In the genomic region with DNA sequence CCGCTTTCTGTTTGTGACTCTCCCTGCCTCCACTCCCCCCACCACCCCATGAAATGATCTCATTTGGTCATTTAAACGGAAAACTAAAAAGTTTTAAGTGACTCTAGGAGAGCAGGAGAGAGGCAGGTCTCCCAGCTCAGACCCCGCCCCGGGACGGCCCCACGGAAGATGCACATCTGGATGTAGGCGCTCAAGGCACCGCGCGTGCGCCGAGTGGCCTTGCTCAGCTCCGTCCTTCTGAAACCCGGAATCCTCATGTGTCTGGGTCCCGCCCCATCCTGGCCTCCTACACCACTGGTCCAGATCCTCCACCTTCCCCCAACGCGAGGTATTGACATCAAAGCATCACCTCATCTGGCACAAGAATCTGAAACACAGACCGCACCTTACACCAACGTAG, we compare ENCODE assay signal across 1 cellular context.
TF ChIP-seq lines count a peak whose summit lies in the region.

No MANE protein-coding gene starts in this region.

TF ChIP-seq in K562, 482 proteins besides CTCF, POLR2A, EP300 and RAD21:
- no peak for TF ChIP-seq USF1 (CRISPR knock-in tag; IDR thresholded peaks at IDR 0.05)
- TF ChIP-seq, protein P1, sequence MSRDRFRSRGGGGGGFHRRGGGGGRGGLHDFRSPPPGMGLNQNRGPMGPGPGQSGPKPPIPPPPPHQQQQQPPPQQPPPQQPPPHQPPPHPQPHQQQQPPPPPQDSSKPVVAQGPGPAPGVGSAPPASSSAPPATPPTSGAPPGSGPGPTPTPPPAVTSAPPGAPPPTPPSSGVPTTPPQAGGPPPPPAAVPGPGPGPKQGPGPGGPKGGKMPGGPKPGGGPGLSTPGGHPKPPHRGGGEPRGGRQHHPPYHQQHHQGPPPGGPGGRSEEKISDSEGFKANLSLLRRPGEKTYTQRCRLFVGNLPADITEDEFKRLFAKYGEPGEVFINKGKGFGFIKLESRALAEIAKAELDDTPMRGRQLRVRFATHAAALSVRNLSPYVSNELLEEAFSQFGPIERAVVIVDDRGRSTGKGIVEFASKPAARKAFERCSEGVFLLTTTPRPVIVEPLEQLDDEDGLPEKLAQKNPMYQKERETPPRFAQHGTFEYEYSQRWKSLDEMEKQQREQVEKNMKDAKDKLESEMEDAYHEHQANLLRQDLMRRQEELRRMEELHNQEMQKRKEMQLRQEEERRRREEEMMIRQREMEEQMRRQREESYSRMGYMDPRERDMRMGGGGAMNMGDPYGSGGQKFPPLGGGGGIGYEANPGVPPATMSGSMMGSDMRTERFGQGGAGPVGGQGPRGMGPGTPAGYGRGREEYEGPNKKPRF (IDR thresholded peaks at IDR 0.05; ENCODE audit: low read depth, low read length), result no peak
- TF ChIP-seq NEUROD1 (IDR thresholded peaks at IDR 0.05; ENCODE audit: borderline replicate concordance, low read depth, low read length, partially characterized antibody), result no peak
- TF ChIP-seq IFI16 (CRISPR knock-in tag; IDR thresholded peaks at IDR 0.05), result no peak
- TF ChIP-seq ZNF57 (CRISPR knock-in tag; IDR thresholded peaks at IDR 0.05), result no peak
- no peak for TF ChIP-seq MGA (IDR thresholded peaks at IDR 0.05)
- no peak for TF ChIP-seq MAZ (CRISPR knock-in tag; conservative IDR thresholded peaks at IDR 0.05 in 1 of 2, IDR thresholded peaks at IDR 0.05 in 1 of 2)
- TF ChIP-seq ELF4 (CRISPR knock-in tag; IDR thresholded peaks at IDR 0.05), result no peak
- TF ChIP-seq ZC3H4 (CRISPR knock-in tag; IDR thresholded peaks at IDR 0.05; ENCODE audit: borderline replicate concordance), result no peak
- no peak for TF ChIP-seq TARDBP (IDR thresholded peaks at IDR 0.05)
- TF ChIP-seq ASH1L (IDR thresholded peaks at IDR 0.05; ENCODE audit: borderline replicate concordance, low read depth, partially characterized antibody), result no peak
- no peak for TF ChIP-seq LARP7 (IDR thresholded peaks at IDR 0.05)
- TF ChIP-seq, protein P2, sequence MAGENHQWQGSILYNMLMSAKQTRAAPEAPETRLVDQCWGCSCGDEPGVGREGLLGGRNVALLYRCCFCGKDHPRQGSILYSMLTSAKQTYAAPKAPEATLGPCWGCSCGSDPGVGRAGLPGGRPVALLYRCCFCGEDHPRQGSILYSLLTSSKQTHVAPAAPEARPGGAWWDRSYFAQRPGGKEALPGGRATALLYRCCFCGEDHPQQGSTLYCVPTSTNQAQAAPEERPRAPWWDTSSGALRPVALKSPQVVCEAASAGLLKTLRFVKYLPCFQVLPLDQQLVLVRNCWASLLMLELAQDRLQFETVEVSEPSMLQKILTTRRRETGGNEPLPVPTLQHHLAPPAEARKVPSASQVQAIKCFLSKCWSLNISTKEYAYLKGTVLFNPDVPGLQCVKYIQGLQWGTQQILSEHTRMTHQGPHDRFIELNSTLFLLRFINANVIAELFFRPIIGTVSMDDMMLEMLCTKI (IDR thresholded peaks at IDR 0.05; ENCODE audit: partially characterized antibody), result no peak
- no peak for TF ChIP-seq SMAD2 (IDR thresholded peaks at IDR 0.05; ENCODE audit: low read depth, low read length)
- TF ChIP-seq CHD4 (IDR thresholded peaks at IDR 0.05; ENCODE audit: insufficient read depth, insufficient replicate concordance, low read depth, low read length, poor library complexity, severe bottlenecking), result no peak
- no peak for TF ChIP-seq TCF3 (CRISPR knock-in tag; IDR thresholded peaks at IDR 0.05)
- no peak for TF ChIP-seq RAD51 (IDR thresholded peaks at IDR 0.05; ENCODE audit: borderline replicate concordance, low read depth)
- no peak for TF ChIP-seq HIVEP1 (CRISPR knock-in tag; IDR thresholded peaks at IDR 0.05)
